ENCODE assay signal across 29 cellular contexts in genomic region chr2:150001788-150002187, GRCh38.
DNase-seq lines count a peak whose midpoint lies in the region; ATAC-seq, FAIRE-seq and TF ChIP-seq lines count a peak whose summit lies in the region.
"Had no signal": no experiment of that assay in that cellular context is flagged by ENCODE, and none has a peak within 500 bp of the region (broad histone marks: within the 10 kb centered on the region; RNA-seq: fewer than 3 reads in every experiment).

No MANE protein-coding gene starts in this region.

- no peaks in the 10 kb centered on the region for H3K27me3 ChIP-seq in GM23338 (ENCODE audit: insufficient read depth)
- H3K27me3 ChIP-seq in body of pancreas = no peaks in the 10 kb centered on the region
- H3K27me3 ChIP-seq: BE2C, BLaER1 had no signal

- H3K36me3 ChIP-seq in GM23338 (ENCODE audit: insufficient read depth) (no peaks in the 10 kb centered on the region), body of pancreas (replicated peaks in 1 of 2; ENCODE audit: insufficient read depth in 1 of 2, low read depth in 2 of 2) (no peaks in the 10 kb centered on the region)
- H3K36me3 ChIP-seq: BE2C, BLaER1 had no signal

- H3K9me3 Mint-ChIP-seq in GM23338 (no peaks in the 10 kb centered on the region), mesothelial cell of epicardium (peaks cover 18% of the 10 kb centered on the region), osteocyte (ENCODE audit: unreplicated experiment) (peaks cover 6% of the 10 kb centered on the region)
- no peaks in the 10 kb centered on the region for H3K9me3 Mint-ChIP-seq in activated T-helper 17 cell treated with anti-CD3 and anti-CD28 coated beads, Interleukin-2, amount 50 U/mL, for 72 hours

- H3K4me3 ChIP-seq in GM23338 (no peak overlapping the region), body of pancreas (no peak overlapping the region)
- H3K4me3 ChIP-seq: BLaER1, GM12878 had no signal

- no peak overlapping the region for H3K27ac Mint-ChIP-seq in GM23338
- H3K27ac Mint-ChIP-seq in mesothelial cell of epicardium = peak overlapping the region; percentile 16
- no peak overlapping the region for H3K27ac Mint-ChIP-seq in activated T-helper 17 cell treated with anti-CD3 and anti-CD28 coated beads, Interleukin-2, amount 50 U/mL, for 72 hours
- H3K27ac Mint-ChIP-seq in osteocyte (ENCODE audit: unreplicated experiment) = no peak overlapping the region
- H3K27ac Mint-ChIP-seq: CD14-positive monocyte; CD4-positive, alpha-beta memory T cell; CD4-positive, CD25-positive, alpha-beta regulatory T cell; CD8-positive, alpha-beta memory T cell had no signal

- ATAC-seq in GM23338 (no peak), body of pancreas (peak; percentile 35), GM18873 (IDR thresholded peaks at IDR 0.05; ENCODE audit: low FRiP score, unreplicated experiment) (no peak), HG02798 (IDR thresholded peaks at IDR 0.05; ENCODE audit: poor library complexity, unreplicated experiment) (no peak)
- ATAC-seq in activated T-helper 17 cell treated with anti-CD3 and anti-CD28 coated beads, Interleukin-2, amount 50 U/mL, for 72 hours (replicated peaks) = no peak
- ATAC-seq: GM12878 had no signal

- H3K36me3 Mint-ChIP-seq in GM23338 (ENCODE audit: low read depth) (no peaks in the 10 kb centered on the region), mesothelial cell of epicardium (peaks cover 7% of the 10 kb centered on the region), osteocyte (ENCODE audit: unreplicated experiment) (no peaks in the 10 kb centered on the region)
- no peaks in the 10 kb centered on the region for H3K36me3 Mint-ChIP-seq in activated T-helper 17 cell treated with anti-CD3 and anti-CD28 coated beads, Interleukin-2, amount 50 U/mL, for 72 hours (ENCODE audit: low read depth)
- H3K36me3 Mint-ChIP-seq: CD14-positive monocyte; CD4-positive, alpha-beta memory T cell; CD4-positive, CD25-positive, alpha-beta regulatory T cell; CD8-positive, alpha-beta memory T cell had no signal

- no peaks in the 10 kb centered on the region for H3K27me3 Mint-ChIP-seq in GM23338 (ENCODE audit: insufficient read depth, low read depth, poor library complexity)
- no peaks in the 10 kb centered on the region for H3K27me3 Mint-ChIP-seq in mesothelial cell of epicardium (ENCODE audit: low read depth)
- no peaks in the 10 kb centered on the region for H3K27me3 Mint-ChIP-seq in activated T-helper 17 cell treated with anti-CD3 and anti-CD28 coated beads, Interleukin-2, amount 50 U/mL, for 72 hours
- H3K27me3 Mint-ChIP-seq in osteocyte (ENCODE audit: unreplicated experiment) = no peaks in the 10 kb centered on the region
- H3K27me3 Mint-ChIP-seq: CD4-positive, alpha-beta memory T cell; CD4-positive, CD25-positive, alpha-beta regulatory T cell; CD8-positive, alpha-beta memory T cell had no signal

- TF ChIP-seq POLR2A in body of pancreas (IDR thresholded peaks at IDR 0.05) = no peak

- H3K4me2 ChIP-seq in GM23338 = no peak overlapping the region
- H3K4me2 ChIP-seq: BLaER1 had no signal

- no peaks in the 10 kb centered on the region; the same call in 2 of the 3 replicates for H3K4me1 Mint-ChIP-seq in GM23338
- H3K4me1 Mint-ChIP-seq in mesothelial cell of epicardium = peaks cover 15% of the 10 kb centered on the region
- no peaks in the 10 kb centered on the region for H3K4me1 Mint-ChIP-seq in activated T-helper 17 cell treated with anti-CD3 and anti-CD28 coated beads, Interleukin-2, amount 50 U/mL, for 72 hours
- no peaks in the 10 kb centered on the region for H3K4me1 Mint-ChIP-seq in osteocyte (ENCODE audit: unreplicated experiment)
- H3K4me1 Mint-ChIP-seq: CD14-positive monocyte; CD4-positive, alpha-beta memory T cell; CD4-positive, CD25-positive, alpha-beta regulatory T cell; CD8-positive, alpha-beta memory T cell had no signal

- no peaks in the 10 kb centered on the region for H3K9me3 ChIP-seq in body of pancreas
- H3K9me3 ChIP-seq: BE2C, BLaER1 had no signal

- WGBS in body of pancreas, 2 donors = 37 to 47% methylated on average over 4 of the region's 4 CpGs

- H3K27ac ChIP-seq in GM23338 (ENCODE audit: low read depth) (no peak overlapping the region), body of pancreas (peak overlapping the region in 1 of 4 donors; percentile 46)
- H3K27ac ChIP-seq: BLaER1 had no signal

- H3F3A ChIP-seq in GM23338 (replicated peaks; ENCODE audit: low read depth) = no peaks in the 10 kb centered on the region

- H3K4me1 ChIP-seq in GM23338 (ENCODE audit: insufficient read depth) (no peaks in the 10 kb centered on the region), body of pancreas (no peaks in the 10 kb centered on the region)
- H3K4me1 ChIP-seq: BE2C had no signal

- no peaks in the 10 kb centered on the region for H3K79me2 ChIP-seq in GM23338 (replicated peaks; ENCODE audit: insufficient read depth)

- DNase-seq in GM23338 (ENCODE audit: low spot score) = no peak
- DNase-seq in body of pancreas = no peak
- no peak for DNase-seq in mesothelial cell of epicardium (ENCODE audit: low spot score in 2 of 2, unreplicated experiment in 2 of 2)
- DNase-seq in osteocyte (ENCODE audit: extremely low spot score, unreplicated experiment) = no peak
- DNase-seq: 8988T; ACHN; BE2C; C1 segment of cervical spinal cord; CD4-positive, alpha-beta memory T cell; CD4-positive, CD25-positive, alpha-beta regulatory T cell; CD8-positive, alpha-beta memory T cell; COR-L47; DMS 273 treated with DMSO at 0.1 percent for 48 hours; DMS153; DMS53; DMS79; DND-41; EL had no signal

- intact Hi-C loops in body of pancreas (cut with DNase I) = no loop called here

- H3K4me3 Mint-ChIP-seq in GM23338 (no peak overlapping the region), mesothelial cell of epicardium (no peak overlapping the region), osteocyte (ENCODE audit: unreplicated experiment) (no peak overlapping the region)
- H3K4me3 Mint-ChIP-seq in activated T-helper 17 cell treated with anti-CD3 and anti-CD28 coated beads, Interleukin-2, amount 50 U/mL, for 72 hours = no peak overlapping the region
- H3K4me3 Mint-ChIP-seq: CD14-positive monocyte; CD4-positive, alpha-beta memory T cell; CD4-positive, CD25-positive, alpha-beta regulatory T cell; CD8-positive, alpha-beta memory T cell had no signal

- peaks cover under 1% of the 10 kb centered on the region; the same call in 1 of the 2 replicates for H3K9me2 ChIP-seq in GM23338 (ENCODE audit: insufficient read depth)

- TF ChIP-seq CTCF in GM23338 (conservative IDR thresholded peaks at IDR 0.05; ENCODE audit: low read depth in 2 of 2) = no peak
- TF ChIP-seq CTCF in body of pancreas (IDR thresholded peaks at IDR 0.05) = no peak
- no peak for TF ChIP-seq CTCF in mesothelial cell of epicardium (IDR thresholded peaks at IDR 0.05; ENCODE audit: unreplicated experiment)
- TF ChIP-seq CTCF in osteocyte (IDR thresholded peaks at IDR 0.05) = no peak

- no peaks in the 10 kb centered on the region for H4K20me1 ChIP-seq in GM23338 (replicated peaks; ENCODE audit: insufficient read depth)
- H4K20me1 ChIP-seq: BLaER1 had no signal

- H2AFZ ChIP-seq in GM23338 = peak overlapping the region; percentile 28; the same call in 1 of the 2 replicates

- FAIRE-seq in G401.6 (lab: Jason Lieb, UNC) = peak; percentile 6
- FAIRE-seq: A204.1, GM12878, GM12892, GM18507, GM19239 had no signal

TF ChIP-seq in GM23338, 12 proteins besides CTCF, POLR2A, EP300 and RAD21 (continues in another document):
- TF ChIP-seq, protein P1, sequence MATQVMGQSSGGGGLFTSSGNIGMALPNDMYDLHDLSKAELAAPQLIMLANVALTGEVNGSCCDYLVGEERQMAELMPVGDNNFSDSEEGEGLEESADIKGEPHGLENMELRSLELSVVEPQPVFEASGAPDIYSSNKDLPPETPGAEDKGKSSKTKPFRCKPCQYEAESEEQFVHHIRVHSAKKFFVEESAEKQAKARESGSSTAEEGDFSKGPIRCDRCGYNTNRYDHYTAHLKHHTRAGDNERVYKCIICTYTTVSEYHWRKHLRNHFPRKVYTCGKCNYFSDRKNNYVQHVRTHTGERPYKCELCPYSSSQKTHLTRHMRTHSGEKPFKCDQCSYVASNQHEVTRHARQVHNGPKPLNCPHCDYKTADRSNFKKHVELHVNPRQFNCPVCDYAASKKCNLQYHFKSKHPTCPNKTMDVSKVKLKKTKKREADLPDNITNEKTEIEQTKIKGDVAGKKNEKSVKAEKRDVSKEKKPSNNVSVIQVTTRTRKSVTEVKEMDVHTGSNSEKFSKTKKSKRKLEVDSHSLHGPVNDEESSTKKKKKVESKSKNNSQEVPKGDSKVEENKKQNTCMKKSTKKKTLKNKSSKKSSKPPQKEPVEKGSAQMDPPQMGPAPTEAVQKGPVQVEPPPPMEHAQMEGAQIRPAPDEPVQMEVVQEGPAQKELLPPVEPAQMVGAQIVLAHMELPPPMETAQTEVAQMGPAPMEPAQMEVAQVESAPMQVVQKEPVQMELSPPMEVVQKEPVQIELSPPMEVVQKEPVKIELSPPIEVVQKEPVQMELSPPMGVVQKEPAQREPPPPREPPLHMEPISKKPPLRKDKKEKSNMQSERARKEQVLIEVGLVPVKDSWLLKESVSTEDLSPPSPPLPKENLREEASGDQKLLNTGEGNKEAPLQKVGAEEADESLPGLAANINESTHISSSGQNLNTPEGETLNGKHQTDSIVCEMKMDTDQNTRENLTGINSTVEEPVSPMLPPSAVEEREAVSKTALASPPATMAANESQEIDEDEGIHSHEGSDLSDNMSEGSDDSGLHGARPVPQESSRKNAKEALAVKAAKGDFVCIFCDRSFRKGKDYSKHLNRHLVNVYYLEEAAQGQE (IDR thresholded peaks at IDR 0.05; ENCODE audit: unreplicated experiment) = no peak
- no peak for TF ChIP-seq CREB1 (CRISPR knock-in tag; IDR thresholded peaks at IDR 0.05; ENCODE audit: low read depth)
- TF ChIP-seq NANOG (IDR thresholded peaks at IDR 0.05; ENCODE audit: borderline replicate concordance) = no peak
- TF ChIP-seq EZH2phosphoT487 (IDR thresholded peaks at IDR 0.05; ENCODE audit: unreplicated experiment) = no peak
- no peak for TF ChIP-seq STAT1 (IDR thresholded peaks at IDR 0.05; ENCODE audit: unreplicated experiment)
- TF ChIP-seq, protein P2, sequence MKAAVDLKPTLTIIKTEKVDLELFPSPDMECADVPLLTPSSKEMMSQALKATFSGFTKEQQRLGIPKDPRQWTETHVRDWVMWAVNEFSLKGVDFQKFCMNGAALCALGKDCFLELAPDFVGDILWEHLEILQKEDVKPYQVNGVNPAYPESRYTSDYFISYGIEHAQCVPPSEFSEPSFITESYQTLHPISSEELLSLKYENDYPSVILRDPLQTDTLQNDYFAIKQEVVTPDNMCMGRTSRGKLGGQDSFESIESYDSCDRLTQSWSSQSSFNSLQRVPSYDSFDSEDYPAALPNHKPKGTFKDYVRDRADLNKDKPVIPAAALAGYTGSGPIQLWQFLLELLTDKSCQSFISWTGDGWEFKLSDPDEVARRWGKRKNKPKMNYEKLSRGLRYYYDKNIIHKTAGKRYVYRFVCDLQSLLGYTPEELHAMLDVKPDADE (IDR thresholded peaks at IDR 0.05) = no peak
- TF ChIP-seq ZNF331 (CRISPR knock-in tag; IDR thresholded peaks at IDR 0.05; ENCODE audit: low read depth) = no peak
